15 cellular contexts compared by ENCODE assay signal in genomic region chr1:106659490-106660244, GRCh38.
DNase-seq lines count a peak whose midpoint lies in the region; ATAC-seq and TF ChIP-seq lines count a peak whose summit lies in the region.
"Had no signal": no experiment of that assay in that cellular context is flagged by ENCODE, and none has a peak within 500 bp of the region (broad histone marks: within the 10 kb centered on the region; RNA-seq: fewer than 3 reads in every experiment).

No MANE protein-coding gene starts in this region.

- peak overlapping the region; percentile 16 for H2AFZ ChIP-seq in PC-3 (ENCODE audit: low read length)
- H2AFZ ChIP-seq: GM23338 had no signal

- peak; percentile 86 for ATAC-seq in PC-3
- ATAC-seq: GM23338 had no signal

- H3K36me3 ChIP-seq in PC-3 (ENCODE audit: low read depth, low read length): no peaks in the 10 kb centered on the region
- H3K36me3 ChIP-seq: BLaER1 had no signal

- CTCF ChIA-PET in PC-3 (lab: Charles Lee): no interaction called here

- H3K4me1 ChIP-seq in PC-3 (ENCODE audit: insufficient read depth, low read length): peaks cover 17% of the 10 kb centered on the region
- H3K4me1 ChIP-seq: BLaER1 had no signal

- H3K27me3 ChIP-seq in PC-3 (ENCODE audit: low read length): no peaks in the 10 kb centered on the region
- H3K27me3 ChIP-seq: BLaER1 had no signal

- BruUV-seq in PC-3 (replicated peaks; lab: Mats Ljungman, UMichigan): no TSS peak

- no peaks in the 10 kb centered on the region for H3F3A ChIP-seq in PC-3 (ENCODE audit: low read length, unreplicated experiment)

- peak overlapping the region; percentile 69 for H3K27ac ChIP-seq in PC-3 (ENCODE audit: low read length)
- H3K27ac ChIP-seq: 22Rv1, BLaER1 had no signal

- H3K4me2 ChIP-seq in PC-3 (ENCODE audit: low read length): peak overlapping the region; percentile 59
- H3K4me2 ChIP-seq: BLaER1, GM23338 had no signal

- H3K9ac ChIP-seq in PC-3 (ENCODE audit: low read length): no peak overlapping the region
- H3K9ac ChIP-seq: BLaER1 had no signal

- H3K79me2 ChIP-seq in PC-3 (ENCODE audit: low read length): no peaks in the 10 kb centered on the region

- H3K4me3 ChIP-seq in PC-3 (ENCODE audit: low read length) (no peak overlapping the region), epithelial cell of esophagus (ENCODE audit: low read length) (no peak overlapping the region)
- H3K4me3 ChIP-seq: BLaER1, GM23338 had no signal

- peak; percentile 64 for DNase-seq in SIG-M5 treated with dmso at 0.1 percent for 504 hours (lab: John Stamatoyannopoulos, UW; ENCODE audit: unreplicated experiment)
- no peak for DNase-seq in SIG-M5 (lab: John Stamatoyannopoulos, UW)
- peak; percentile 94 for DNase-seq in PC-3
- peak; percentile 92 for DNase-seq in epithelial cell of esophagus (ENCODE audit: low read depth)
- DNase-seq in islet precursor cell: peak; percentile 69
- no peak for DNase-seq in NCI-H2196 (lab: John Stamatoyannopoulos, UW; ENCODE audit: unreplicated experiment)
- no peak for DNase-seq in midbrain (lab: John Stamatoyannopoulos, UW)
- no peak for DNase-seq in NCI-H1930 (lab: John Stamatoyannopoulos, UW)
- DNase-seq: CD4-positive, alpha-beta memory T cell; DMS79 treated with DMSO at 0.1 percent for 48 hours; GF-D8; HCEC 1CT had no signal

- intact Hi-C loops in PC-3 (cut with micrococcal nuclease): no loop called here

- H4K20me1 ChIP-seq in PC-3 (ENCODE audit: low read length): no peaks in the 10 kb centered on the region
- H4K20me1 ChIP-seq: BLaER1 had no signal

- no peaks in the 10 kb centered on the region for H3K9me2 ChIP-seq in PC-3 (replicated peaks; ENCODE audit: low read length)

- POLR2A ChIA-PET in PC-3 (lab: Charles Lee; ENCODE audit: unreplicated experiment): no interaction called here

- H3K9me3 ChIP-seq in PC-3 (ENCODE audit: low read length): no peaks in the 10 kb centered on the region

- TF ChIP-seq CTCF in PC-3 (conservative IDR thresholded peaks at IDR 0.05; ENCODE audit: low read depth, low read length): no peak
- TF ChIP-seq CTCF in epithelial cell of esophagus (IDR thresholded peaks at IDR 0.05; ENCODE audit: insufficient read depth, low read depth, low read length, missing control alignments): no peak

Comparison
In these comparisons a context has a peak if more than half of its experiments do, and no peak if none do; other contexts are left out.
1. DNase-seq: peak in SIG-M5 treated with dmso at 0.1 percent for 504 hours (single experiment), PC-3 (single experiment), epithelial cell of esophagus (single experiment) and islet precursor cell (single experiment); none in SIG-M5 (single experiment), NCI-H2196 (single experiment), midbrain (single experiment) and NCI-H1930 (0 of 2).